19 cellular contexts compared by ENCODE assay signal in the genomic region with DNA sequence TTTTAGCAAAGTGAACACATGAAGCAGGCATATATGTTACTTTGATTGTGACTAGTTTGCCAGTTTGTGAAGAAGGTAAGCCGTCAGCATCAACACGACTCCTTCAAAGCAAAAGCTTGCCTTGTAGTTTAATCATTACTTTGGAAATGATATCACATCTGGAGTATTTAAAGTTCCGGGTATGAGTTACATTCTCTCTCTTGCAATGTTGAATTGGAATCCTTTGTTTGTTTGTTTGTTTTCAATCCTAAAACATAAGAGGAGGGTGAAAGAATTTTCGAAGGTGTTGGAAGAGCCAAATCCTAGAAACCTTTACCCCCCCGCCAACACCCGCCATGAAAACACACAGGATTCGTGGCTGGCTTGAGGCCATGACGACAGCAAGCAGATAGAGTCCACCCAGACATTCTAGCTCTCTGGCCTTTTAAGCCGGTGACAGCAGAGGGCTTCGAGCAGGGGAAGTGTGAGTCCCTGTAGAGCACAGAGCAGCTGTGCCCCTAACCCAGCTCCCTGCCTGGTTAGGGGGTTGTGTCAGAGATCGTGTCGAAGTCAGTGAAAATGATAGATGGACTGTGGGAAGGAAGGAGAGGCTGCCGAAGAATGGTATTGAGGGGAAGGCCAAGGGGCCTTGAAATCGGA.
"Had no signal": no experiment of that assay in that cellular context is flagged by ENCODE, and none has a peak within 500 bp of the region (broad histone marks: within the 10 kb centered on the region; RNA-seq: fewer than 3 reads in every experiment).

No MANE protein-coding gene starts in this region.

- H3K9me3 Mint-ChIP-seq: activated T-helper 17 cell treated with anti-CD3 and anti-CD28 coated beads, Interleukin-2, amount 50 U/mL, for 72 hours; endodermal cell; natural killer cell treated with Interleukin-12 subunit alpha and Interleukin-12 subunit beta and Interleukin-15 and Interleukin-18, amount 100 ng/mL, for 72 hours had no signal

- H3K4me1 Mint-ChIP-seq: activated T-helper 17 cell treated with anti-CD3 and anti-CD28 coated beads, Interleukin-2, amount 50 U/mL, for 72 hours; stimulated activated naive B cell treated with anti-CD40 and anti-IgM and Interleukin-4, amounts not matched to agents 10 μg/mL and 1 μg/mL and 100 μg/mL, for 72 hours had no signal

- H3K27me3 Mint-ChIP-seq: stimulated activated naive B cell treated with anti-CD40 and anti-IgM and Interleukin-4, amounts not matched to agents 10 μg/mL and 1 μg/mL and 100 μg/mL, for 72 hours had no signal

- FAIRE-seq: kidney had no signal

- DNase-seq: activated CD4-positive, alpha-beta T cell treated with anti-CD3 and anti-CD28 coated beads, Interleukin-2, amount 50 U/mL, for 1 hour; activated CD4-positive, CD25-positive, alpha-beta regulatory T cell; activated naive CD4-positive, alpha-beta T cell treated with Interleukin-2 at 50 U/mL for 16 hours; anterior cingulate cortex; dermis blood vessel endothelial cell; endodermal cell; erythroblast; hippocampal formation; kidney; mesendoderm; psoas muscle; stimulated activated CD4-positive, alpha-beta T cell treated with anti-CD3 and anti-CD28 coated beads, Interleukin-12 subunit alpha, Interleukin-12 subunit beta, amount 100 ng/mL, for 4 hours; stimulated activated naive B cell treated with anti-CD40 and anti-IgM and Interleukin-4, amounts not matched to agents 10 μg/mL and 1 μg/mL and 100 μg/mL, for 72 hours; tibial artery had no signal

- H3K9me3 ChIP-seq: breast epithelium, psoas muscle, tibial artery, vagina had no signal

- H3K27ac ChIP-seq: breast epithelium, psoas muscle, tibial artery, vagina had no signal

- H3K36me3 Mint-ChIP-seq: natural killer cell treated with Interleukin-12 subunit alpha and Interleukin-12 subunit beta and Interleukin-15 and Interleukin-18, amount 100 ng/mL, for 72 hours; stimulated activated naive B cell treated with anti-CD40 and anti-IgM and Interleukin-4, amounts not matched to agents 10 μg/mL and 1 μg/mL and 100 μg/mL, for 72 hours had no signal

- ATAC-seq: activated T-helper 17 cell treated with anti-CD3 and anti-CD28 coated beads, Interleukin-2, amount 50 U/mL, for 72 hours; natural killer cell treated with Interleukin-12 subunit alpha and Interleukin-12 subunit beta and Interleukin-15 and Interleukin-18, amount 100 ng/mL, for 72 hours; psoas muscle; sciatic nerve; stimulated activated naive B cell treated with anti-CD40 and anti-IgM and Interleukin-4, amounts not matched to agents 10 μg/mL and 1 μg/mL and 100 μg/mL, for 72 hours had no signal

- H3K4me1 ChIP-seq: breast epithelium, psoas muscle, tibial artery, vagina had no signal

- H3K27ac Mint-ChIP-seq: activated T-helper 17 cell treated with anti-CD3 and anti-CD28 coated beads, Interleukin-2, amount 50 U/mL, for 72 hours; endodermal cell; natural killer cell treated with Interleukin-12 subunit alpha and Interleukin-12 subunit beta and Interleukin-15 and Interleukin-18, amount 100 ng/mL, for 72 hours; stimulated activated naive B cell treated with anti-CD40 and anti-IgM and Interleukin-4, amounts not matched to agents 10 μg/mL and 1 μg/mL and 100 μg/mL, for 72 hours had no signal

- H3K4me3 ChIP-seq: breast epithelium, psoas muscle, tibial artery, vagina had no signal

- H3K36me3 ChIP-seq: breast epithelium, tibial artery, vagina had no signal

- H3K4me3 Mint-ChIP-seq: activated T-helper 17 cell treated with anti-CD3 and anti-CD28 coated beads, Interleukin-2, amount 50 U/mL, for 72 hours; endodermal cell; natural killer cell treated with Interleukin-12 subunit alpha and Interleukin-12 subunit beta and Interleukin-15 and Interleukin-18, amount 100 ng/mL, for 72 hours; stimulated activated naive B cell treated with anti-CD40 and anti-IgM and Interleukin-4, amounts not matched to agents 10 μg/mL and 1 μg/mL and 100 μg/mL, for 72 hours had no signal

- H3K27me3 ChIP-seq: breast epithelium, vagina had no signal
